Comparison of ENCODE assay signal across 11 cellular contexts in genomic region chr13:114147803-114148520, GRCh38. TPM values are rescaled to one million over a fixed set of nuclear protein-coding genes. Genes with fewer than 3 reads are reported as not detected.
DNase-seq lines count a peak whose midpoint lies in the region; ATAC-seq and TF ChIP-seq lines count a peak whose summit lies in the region.
"Had no signal": no experiment of that assay in that cellular context is flagged by ENCODE, and none has a peak within 500 bp of the region (broad histone marks: within the 10 kb centered on the region; RNA-seq: fewer than 3 reads in every experiment).

No MANE protein-coding gene starts in this region.

- H3K4me1 Mint-ChIP-seq in activated CD4-positive, alpha-beta T cell treated with anti-CD3 and anti-CD28 coated beads, Interleukin-2, amount 10 ng/mL, durations not matched to agents 24 days and 14 days, result peaks cover 74% of the 10 kb centered on the region
- H3K4me1 Mint-ChIP-seq in T-cell, result peaks cover 52 to 80% (median 80%) of the 10 kb centered on the region in 3 donors

- CTCF ChIA-PET in T-cell (lab: Charles Lee), result interaction anchor here in 1 of 2 donors (1.1 to 1.5 kb wide), 5 partner anchors 8 to 78 kb away, joined by 3 to 10 read pairs (median 5); no protein-coding TSS in a partner anchor

- no peak for DNase-seq in activated CD4-positive, alpha-beta T cell treated with anti-CD3 and anti-CD28 coated beads, Interleukin-2, amount 10 ng/mL, durations not matched to agents 24 days and 14 days
- DNase-seq in activated CD4-positive, alpha-beta T cell treated with anti-CD3 and anti-CD28 coated beads for 48 hours, result no peak
- DNase-seq in T-cell (peak in 2 of 34 experiments; percentile 11 to 12), spleen (no peak), ureter (ENCODE audit: low spot score) (no peak), RKO (ENCODE audit: low spot score) (no peak), NCI-H524 (lab: John Stamatoyannopoulos, UW) (no peak)
- DNase-seq: ACHN, NCI-H187 treated with DMSO at 0.1 percent for 48 hours, psoas muscle had no signal

- TF ChIP-seq CTCF in spleen (IDR thresholded peaks at IDR 0.05 in 8 of 11, conservative IDR thresholded peaks at IDR 0.05 in 3 of 11), result no peak

- intact Hi-C loops in activated CD4-positive, alpha-beta T cell treated with anti-CD3 and anti-CD28 coated beads, Interleukin-2, amount 10 ng/mL, durations not matched to agents 24 days and 14 days (cut with micrococcal nuclease), result loop anchor here (1.0 to 2.0 kb wide), 3 partner anchors 17 to 83 kb away; no protein-coding TSS in a partner anchor
- intact Hi-C loops in spleen (cut with DNase I; ENCODE audit: low total_unique reads), result no loop called here

- H3K36me3 Mint-ChIP-seq in activated CD4-positive, alpha-beta T cell treated with anti-CD3 and anti-CD28 coated beads, Interleukin-2, amount 10 ng/mL, durations not matched to agents 24 days and 14 days (ENCODE audit: low read depth), result peaks cover 2% of the 10 kb centered on the region
- H3K36me3 Mint-ChIP-seq in T-cell, result peaks cover 4% of the 10 kb centered on the region

- H3K4me3 ChIP-seq in spleen, result peak overlapping the region in 1 of 8 donors; percentile 21
- H3K4me3 ChIP-seq: psoas muscle had no signal

- ATAC-seq in HG02870 (IDR thresholded peaks at IDR 0.05; ENCODE audit: unreplicated experiment) (peak; percentile 22), T-cell (replicated peaks in 1 of 4) (peak; percentile 8 to 44 (median 22))
- ATAC-seq: psoas muscle had no signal

- peak overlapping the region; percentile 10 to 88 (median 64) for H3K27ac ChIP-seq in spleen
- H3K27ac ChIP-seq: psoas muscle had no signal

- 54 to 76% (median 75%) methylated on average over 11 to 22 of the region's 22 CpGs for WGBS in spleen, 5 donors

- no peaks in the 10 kb centered on the region for H3K9me3 Mint-ChIP-seq in activated CD4-positive, alpha-beta T cell treated with anti-CD3 and anti-CD28 coated beads, Interleukin-2, amount 10 ng/mL, durations not matched to agents 24 days and 14 days
- H3K9me3 Mint-ChIP-seq in T-cell, result no peaks in the 10 kb centered on the region

- H3K4me1 ChIP-seq in spleen, result peaks cover 7 to 92% (median 51%) of the 10 kb centered on the region in 6 donors

- no peaks in the 10 kb centered on the region for H3K27me3 Mint-ChIP-seq in activated CD4-positive, alpha-beta T cell treated with anti-CD3 and anti-CD28 coated beads, Interleukin-2, amount 10 ng/mL, durations not matched to agents 24 days and 14 days
- no peaks in the 10 kb centered on the region for H3K27me3 Mint-ChIP-seq in T-cell

- H3K27ac Mint-ChIP-seq in activated CD4-positive, alpha-beta T cell treated with anti-CD3 and anti-CD28 coated beads, Interleukin-2, amount 10 ng/mL, durations not matched to agents 24 days and 14 days, result peak overlapping the region; percentile 88
- peak overlapping the region; percentile 99 for H3K27ac Mint-ChIP-seq in T-cell

- no peak for TF ChIP-seq POLR2A in spleen (IDR thresholded peaks at IDR 0.05)

- peak overlapping the region; percentile 77 for H3K4me3 Mint-ChIP-seq in activated CD4-positive, alpha-beta T cell treated with anti-CD3 and anti-CD28 coated beads, Interleukin-2, amount 10 ng/mL, durations not matched to agents 24 days and 14 days
- peak overlapping the region; percentile 55 to 86 (median 61) for H3K4me3 Mint-ChIP-seq in T-cell

- H3K36me3 ChIP-seq in spleen, result no peaks in the 10 kb centered on the region

- H3K9me3 ChIP-seq in spleen, result no peaks in the 10 kb centered on the region
- H3K9me3 ChIP-seq: psoas muscle had no signal

- POLR2A ChIA-PET in T-cell (lab: Charles Lee), result interaction anchor here (0.7 to 1.4 kb wide), 6 partner anchors 8 to 78 kb away, joined by 3 to 10 read pairs (median 4); no protein-coding TSS in a partner anchor

- no peaks in the 10 kb centered on the region for H3K27me3 ChIP-seq in spleen (replicated peaks in 1 of 7)

RNA-seq across cellular contexts. Expression of gene RASA3, which starts 15.5 kb away (rescaled TPM):
- 15.9 TPM in 2 replicates for total RNA-seq in activated CD4-positive, alpha-beta T cell treated with anti-CD3 and anti-CD28 coated beads, Interleukin-2, amount 10 ng/mL, durations not matched to agents 24 days and 14 days
- total RNA-seq in T-cell (100 to 1,000 TPM; 223 to 267 (median 238) TPM), spleen (10 to 100 TPM; 35.9 to 52.8 (median 52.0) TPM), ureter (22.4 TPM)
- polyA plus RNA-seq in spleen, result 10 to 100 TPM; 11.7 to 17.2 (median 12.1) TPM

RNA-seq across cellular contexts. Expression of gene CFAP97D2, which starts 31.1 kb away (rescaled TPM):
- total RNA-seq in activated CD4-positive, alpha-beta T cell treated with anti-CD3 and anti-CD28 coated beads, Interleukin-2, amount 10 ng/mL, durations not matched to agents 24 days and 14 days, result not detected in 2 replicates
- total RNA-seq in T-cell (1 to 10 TPM in 3 of 5 donors, under 1 TPM in 2; 0.92 to 4.5 (median 2.6) TPM), spleen (not detected), ureter (not detected)
- under 1 TPM in 1 of 3 donors, not detected in 2; 0.05 TPM for polyA plus RNA-seq in spleen
- total RNA-seq: psoas muscle had no signal
